ENCODE assay signal across 18 cellular contexts in genomic region chr3:114794894-114795630, GRCh38.
"Had no signal": no experiment of that assay in that cellular context is flagged by ENCODE, and none has a peak within 500 bp of the region (broad histone marks: within the 10 kb centered on the region; RNA-seq: fewer than 3 reads in every experiment).

No MANE protein-coding gene starts in this region.

- H3K27ac Mint-ChIP-seq: naive B cell had no signal

- H3K4me1 ChIP-seq: colonic mucosa, esophagus squamous epithelium had no signal

- H3K27me3 Mint-ChIP-seq: naive B cell had no signal

- H3K9me3 ChIP-seq: colonic mucosa, esophagus squamous epithelium, gastroesophageal sphincter, left ventricle myocardium inferior, neutrophil, sigmoid colon had no signal

- H3K9me3 Mint-ChIP-seq: naive B cell had no signal

- H3K36me3 ChIP-seq: colonic mucosa, esophagus squamous epithelium, left ventricle myocardium inferior, neutrophil, sigmoid colon had no signal

- H3K27ac ChIP-seq: colonic mucosa, esophagus squamous epithelium, gastroesophageal sphincter, left ventricle myocardium inferior, neutrophil, sigmoid colon, skin epidermis had no signal

- H3K27me3 ChIP-seq: colonic mucosa, esophagus squamous epithelium, gastroesophageal sphincter, neutrophil, sigmoid colon had no signal

- H3K4me3 Mint-ChIP-seq: naive B cell had no signal

- H3K4me3 ChIP-seq: colonic mucosa, esophagus squamous epithelium, gastroesophageal sphincter, left ventricle myocardium inferior, lung, sigmoid colon, skin epidermis had no signal

- ATAC-seq: gastroesophageal sphincter had no signal

- DNase-seq: cerebellar nuclear complex; colonic mucosa; dermis blood vessel endothelial cell; esophagus squamous epithelium; foreskin fibroblast; glutamatergic neuron; left ventricle myocardium inferior; mesendoderm; naive B cell; posterior cingulate gyrus; sigmoid colon; stimulated activated CD4-positive, alpha-beta T cell treated with anti-CD3 and anti-CD28 coated beads, Interleukin-12 subunit alpha, Interleukin-12 subunit beta, amount 100 ng/mL, for 4 hours; stimulated activated naive CD4-positive, alpha-beta T cell; trophoblast cell had no signal
